Comparison of ENCODE assay signal across 1 cellular context in genomic region chr1:182054698-182055326, GRCh38.
TF ChIP-seq lines count a peak whose summit lies in the region.

No MANE protein-coding gene starts in this region.

TF ChIP-seq in GM23338, 12 proteins besides CTCF, POLR2A, EP300 and RAD21 (continued from another document):
- TF ChIP-seq ZNF462 (CRISPR knock-in tag; IDR thresholded peaks at IDR 0.05) (no peak), REST (IDR thresholded peaks at IDR 0.05; ENCODE audit: unreplicated experiment) (no peak)
